Comparison of ENCODE assay signal across 1 cellular context in the genomic region with DNA sequence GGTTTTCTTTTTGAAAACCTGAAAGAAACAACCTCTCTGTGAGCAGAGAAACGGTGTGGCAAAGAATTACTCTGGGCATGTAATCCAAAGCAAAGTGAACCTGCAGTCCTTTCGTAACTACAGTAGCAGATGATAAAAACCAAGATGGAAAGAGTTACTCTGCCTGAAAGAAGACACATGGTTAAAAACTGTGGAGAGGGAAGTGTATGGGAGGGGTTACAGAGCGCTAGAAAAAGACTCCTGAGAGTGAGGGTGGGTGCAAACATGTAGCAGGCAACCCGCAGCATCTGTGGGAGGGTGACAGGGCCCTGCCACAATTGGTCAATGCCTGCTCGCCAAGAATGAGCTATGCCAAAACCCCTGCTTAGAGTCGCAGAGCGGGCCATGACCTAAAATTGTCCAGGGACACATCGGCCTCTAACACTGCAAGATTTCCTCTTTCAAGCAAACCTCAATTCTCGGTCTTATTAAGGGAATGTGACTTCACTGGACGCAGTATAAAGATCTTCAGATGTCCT.
TF ChIP-seq lines count a peak whose summit lies in the region.

No MANE protein-coding gene starts in this region.

TF ChIP-seq in liver, 16 proteins besides CTCF, POLR2A, EP300 and RAD21:
- TF ChIP-seq JUND (IDR thresholded peaks at IDR 0.05), result no peak
- TF ChIP-seq GABPA (IDR thresholded peaks at IDR 0.05 in 1 of 2, conservative IDR thresholded peaks at IDR 0.05 in 1 of 2), result no peak
- TF ChIP-seq RXRA (IDR thresholded peaks at IDR 0.05), result no peak
- TF ChIP-seq, protein P1, sequence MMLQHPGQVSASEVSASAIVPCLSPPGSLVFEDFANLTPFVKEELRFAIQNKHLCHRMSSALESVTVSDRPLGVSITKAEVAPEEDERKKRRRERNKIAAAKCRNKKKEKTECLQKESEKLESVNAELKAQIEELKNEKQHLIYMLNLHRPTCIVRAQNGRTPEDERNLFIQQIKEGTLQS (IDR thresholded peaks at IDR 0.05), result no peak
- TF ChIP-seq, protein P2, sequence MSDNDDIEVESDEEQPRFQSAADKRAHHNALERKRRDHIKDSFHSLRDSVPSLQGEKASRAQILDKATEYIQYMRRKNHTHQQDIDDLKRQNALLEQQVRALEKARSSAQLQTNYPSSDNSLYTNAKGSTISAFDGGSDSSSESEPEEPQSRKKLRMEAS (IDR thresholded peaks at IDR 0.05), result no peak
- TF ChIP-seq FOXA2 (IDR thresholded peaks at IDR 0.05), result no peak
- no peak for TF ChIP-seq HNF4G (IDR thresholded peaks at IDR 0.05)
- no peak for TF ChIP-seq EGR1 (IDR thresholded peaks at IDR 0.05; ENCODE audit: low read depth in 2 of 2)
- no peak for TF ChIP-seq SP1 (IDR thresholded peaks at IDR 0.05)
- TF ChIP-seq NR2F2 (IDR thresholded peaks at IDR 0.05), result no peak
